Comparison of ENCODE assay signal across 24 cellular contexts in the genomic region with DNA sequence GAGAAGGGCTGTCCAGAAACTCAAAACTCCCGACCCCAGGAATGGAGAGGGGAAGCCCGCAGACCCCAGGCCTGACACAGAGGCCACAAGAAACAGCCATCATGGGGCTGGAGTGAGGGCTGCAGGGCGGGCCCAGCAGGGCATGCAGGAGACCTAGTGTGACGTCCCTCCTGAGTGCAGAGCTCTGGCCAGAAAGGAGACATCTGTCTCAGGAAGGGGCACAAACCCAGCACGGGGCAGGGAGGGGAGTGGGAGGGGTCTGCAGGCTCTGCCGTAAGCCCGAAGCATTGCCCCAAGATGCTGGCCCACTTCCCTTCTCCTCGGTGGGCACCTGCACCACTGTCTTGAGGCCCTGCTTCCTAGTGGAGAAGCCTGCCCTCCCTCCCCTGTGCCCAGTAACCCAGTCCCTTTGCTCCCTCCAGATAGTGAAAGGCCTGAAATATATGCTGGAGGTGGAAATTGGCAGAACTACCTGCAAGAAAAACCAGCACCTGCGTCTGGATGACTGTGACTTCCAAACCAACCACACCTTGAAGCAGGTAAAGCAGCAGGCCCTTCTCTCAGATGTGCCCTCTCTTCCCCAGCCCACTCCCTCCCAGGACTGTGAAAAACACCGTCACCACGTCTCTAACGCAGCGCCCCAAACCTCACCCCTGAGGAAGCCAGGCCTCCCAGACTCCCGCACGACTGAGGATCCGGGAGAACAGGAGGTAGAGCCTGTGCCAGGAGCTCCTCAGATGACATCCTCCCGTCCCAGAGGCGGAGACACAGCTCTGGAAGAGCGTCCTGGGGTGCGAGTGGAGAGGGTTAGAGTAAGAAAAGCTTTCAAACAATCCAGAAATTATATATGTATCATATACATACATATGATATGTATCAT. TPM values are rescaled to one million over a fixed set of nuclear protein-coding genes. Genes with fewer than 3 reads are reported as not detected.
A peak's percentile ranks its signal among the peaks of the same experiment; 100 is the strongest.
DNase-seq lines count a peak whose midpoint lies in the region; ATAC-seq, FAIRE-seq and TF ChIP-seq lines count a peak whose summit lies in the region.
"Had no signal": no experiment of that assay in that cellular context is flagged by ENCODE, and none has a peak within 500 bp of the region (broad histone marks: within the 10 kb centered on the region; RNA-seq: fewer than 3 reads in every experiment).

No MANE protein-coding gene starts in this region.

- H3K4me1 ChIP-seq in heart right ventricle (peaks cover 0 to 15% (median 0%) of the 10 kb centered on the region in 9 donors), vagina (no peaks in the 10 kb centered on the region)

- H3K36me3 ChIP-seq in heart right ventricle (peaks cover 0 to 85% (median 9%) of the 10 kb centered on the region in 9 donors), vagina (peaks cover 0 to 34% of the 10 kb centered on the region in 2 donors)

- H3K27ac ChIP-seq in heart right ventricle (no peak overlapping the region), vagina (no peak overlapping the region)
- H3K27ac ChIP-seq: C4-2B, parathyroid adenoma, right lobe of liver had no signal

- H3K9me3 ChIP-seq in heart right ventricle (no peaks in the 10 kb centered on the region), vagina (no peaks in the 10 kb centered on the region)
- H3K9me3 ChIP-seq: right lobe of liver had no signal

- no peak for ATAC-seq in heart right ventricle
- ATAC-seq in HG02885 (IDR thresholded peaks at IDR 0.05; ENCODE audit: poor library complexity, unreplicated experiment): no peak
- ATAC-seq: right lobe of liver had no signal

- TF ChIP-seq CTCF in heart right ventricle (IDR thresholded peaks at IDR 0.05) (no peak), vagina (IDR thresholded peaks at IDR 0.05) (no peak), D721Med (IDR thresholded peaks at IDR 0.05; ENCODE audit: insufficient read depth, missing control alignments) (no peak)

- H3K4me3 ChIP-seq in heart right ventricle: no peak overlapping the region
- H3K4me3 ChIP-seq in vagina: no peak overlapping the region
- H3K4me3 ChIP-seq: right lobe of liver had no signal

- peak; percentile 38 for DNase-seq in cardiac septum (ENCODE audit: low spot score)
- no peak for DNase-seq in heart right ventricle
- DNase-seq in activated CD8-positive, alpha-beta memory T cell treated with anti-CD3 and anti-CD28 coated beads, Interleukin-2, amount 50 U/mL, for 48 hours: peak; percentile 47
- DNase-seq in mucosa of gallbladder (ENCODE audit: low spot score): peak; percentile 8
- DNase-seq in vagina (ENCODE audit: extremely low spot score in 2 of 2): peak; percentile 76 to 85
- no peak for DNase-seq in foreskin melanocyte
- no peak for DNase-seq in D721Med (ENCODE audit: insufficient read length, low spot score)
- DNase-seq: ACHN; activated CD4-positive, alpha-beta T cell treated with anti-CD3 and anti-CD28 coated beads, Interleukin-2, amount 10 ng/mL, durations not matched to agents 24 days and 14 days; activated naive CD8-positive, alpha-beta T cell treated with anti-CD3 and anti-CD28 coated beads, Interleukin-2, amount 10 ng/mL, durations not matched to agents 7 days and 5 days; H7; hippocampal formation; KG1; NCI-H187; NCI-H82; SHP77 treated with DMSO at 0.1 percent for 48 hours had no signal

- WGBS in heart right ventricle, 2 donors: 83 to 84% methylated on average over 20 of the region's 20 CpGs

- no peaks in the 10 kb centered on the region for H3K27me3 ChIP-seq in heart right ventricle
- H3K27me3 ChIP-seq in vagina: no peaks in the 10 kb centered on the region
- H3K27me3 ChIP-seq: right lobe of liver had no signal

- intact Hi-C loops in cardiac septum (cut with DNase I): no loop called here
- intact Hi-C loops in heart right ventricle (cut with DNase I): no loop called here
- intact Hi-C loops in vagina (cut with DNase I): no loop called here

- no peak for FAIRE-seq in D721Med (lab: Jason Lieb, UNC)
- FAIRE-seq: GM12891, islet of Langerhans had no signal

- TF ChIP-seq POLR2A in vagina (IDR thresholded peaks at IDR 0.05): no peak

RNA-seq across cellular contexts. Expression of gene CST7, which starts 9.7 kb away (rescaled TPM):
- total RNA-seq in cardiac septum (1.6 TPM), heart right ventricle (1 to 10 TPM in 4 of 10 donors, under 1 TPM in 4, not detected in 2; 0.28 to 10.0 (median 1.0) TPM), mucosa of gallbladder (4.3 TPM), vagina (3.7 TPM)
- 1 to 10 TPM; 1.2 to 1.5 TPM for polyA plus RNA-seq in heart right ventricle
- total RNA-seq: fibroblast of villous mesenchyme, H7, lung microvascular endothelial cell had no signal

RNA-seq across cellular contexts. Expression of gene APMAP, which starts 33.8 kb away (rescaled TPM):
- total RNA-seq in cardiac septum (28.2 TPM), heart right ventricle (10 to 100 TPM; 22.5 to 44.6 (median 33.1) TPM), mucosa of gallbladder (68.8 TPM), vagina (29.7 TPM)
- polyA plus RNA-seq in heart right ventricle: 10 to 100 TPM; 15.3 to 48.5 TPM

Comparison
In these comparisons a context has a peak if more than half of its experiments do, and no peak if none do; other contexts are left out.
1. DNase-seq: peak in cardiac septum (single experiment), activated CD8-positive, alpha-beta memory T cell treated with anti-CD3 and anti-CD28 coated beads, Interleukin-2, amount 50 U/mL, for 48 hours (single experiment), mucosa of gallbladder (single experiment) and vagina (2 of 2); none in heart right ventricle (0 of 2), foreskin melanocyte (single experiment) and D721Med (single experiment).